24 cellular contexts compared by ENCODE assay signal in the genomic region with DNA sequence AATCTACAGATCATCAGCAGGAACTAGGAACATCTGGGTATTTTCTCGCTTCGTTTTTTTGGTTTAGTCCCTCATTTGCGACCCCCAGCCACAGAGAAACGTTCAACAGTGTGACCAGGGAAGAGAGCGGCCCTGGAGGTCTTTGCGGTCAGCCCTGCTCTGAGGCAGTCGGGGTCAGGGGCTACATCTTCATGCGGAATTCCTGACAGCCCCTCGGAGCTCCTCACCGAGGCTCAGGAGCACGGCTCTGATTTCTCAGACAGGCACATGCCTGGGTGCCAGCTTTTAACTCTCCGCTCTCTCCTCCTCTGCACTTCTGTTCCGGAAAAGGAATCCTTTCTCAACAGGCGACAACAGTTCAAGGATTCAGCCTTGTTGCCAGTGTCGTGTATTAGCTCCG.
"Had no signal": no experiment of that assay in that cellular context is flagged by ENCODE, and none has a peak within 500 bp of the region (broad histone marks: within the 10 kb centered on the region; RNA-seq: fewer than 3 reads in every experiment).

No MANE protein-coding gene starts in this region.

- H3K36me3 ChIP-seq: ovary, right lobe of liver, thyroid gland had no signal

- H3K27ac Mint-ChIP-seq: effector memory CD8-positive, alpha-beta T cell; mesothelial cell of epicardium; naive thymus-derived CD4-positive, alpha-beta T cell; nephron had no signal

- FAIRE-seq: endometrium, frontal cortex, kidney had no signal

- H3K4me3 Mint-ChIP-seq: effector memory CD8-positive, alpha-beta T cell; mesothelial cell of epicardium; naive thymus-derived CD4-positive, alpha-beta T cell; nephron; stimulated activated naive CD8-positive, alpha-beta T cell treated with anti-CD3 and anti-CD28 coated beads, Interleukin-15, amount 100 ng/mL, for 72 hours had no signal

- ATAC-seq: effector memory CD8-positive, alpha-beta T cell; naive thymus-derived CD4-positive, alpha-beta T cell; stimulated activated naive CD8-positive, alpha-beta T cell treated with anti-CD3 and anti-CD28 coated beads, Interleukin-15, amount 100 ng/mL, for 72 hours had no signal

- H3K27me3 Mint-ChIP-seq: effector memory CD8-positive, alpha-beta T cell; naive thymus-derived CD4-positive, alpha-beta T cell; stimulated activated naive CD8-positive, alpha-beta T cell treated with anti-CD3 and anti-CD28 coated beads, Interleukin-15, amount 100 ng/mL, for 72 hours had no signal

- H3K27ac ChIP-seq: coronary artery, right lobe of liver, thyroid gland, vagina had no signal

- H3K9me3 Mint-ChIP-seq: effector memory CD8-positive, alpha-beta T cell; mesothelial cell of epicardium; naive thymus-derived CD4-positive, alpha-beta T cell; nephron; stimulated activated naive CD8-positive, alpha-beta T cell treated with anti-CD3 and anti-CD28 coated beads, Interleukin-15, amount 100 ng/mL, for 72 hours had no signal

- H3K4me3 ChIP-seq: coronary artery, mucosa of descending colon, ovary, right lobe of liver, smooth muscle cell, thyroid gland, vagina had no signal

- H3K4me1 ChIP-seq: thyroid gland, vagina had no signal

- H3K9me3 ChIP-seq: mucosa of descending colon, ovary, right lobe of liver, thyroid gland, vagina had no signal

- DNase-seq: effector memory CD8-positive, alpha-beta T cell; erythroblast; kidney; mesenchymal stem cell; naive thymus-derived CD4-positive, alpha-beta T cell; nucleus accumbens; stimulated activated CD4-positive, alpha-beta T cell treated with anti-CD3 and anti-CD28 coated beads, Interleukin-12 subunit alpha, Interleukin-12 subunit beta, amount 100 ng/mL, for 4 hours; stimulated activated CD4-positive, alpha-beta T cell treated with anti-CD3 and anti-CD28 coated beads, Interleukin-1b, Interleukin-23, amount 100 ng/mL, for 48 hours; stimulated activated CD4-positive, alpha-beta T cell treated with anti-CD3 and anti-CD28 coated beads, Interleukin-4, amount 100 ng/mL, for 1 hour; stimulated activated CD8-positive, alpha-beta memory T cell treated with anti-CD3 and anti-CD28 coated beads, Interleukin-4, amount 100 ng/mL, for 48 hours; stimulated activated naive CD4-positive, alpha-beta T cell; stimulated activated naive CD8-positive, alpha-beta T cell treated with anti-CD3 and anti-CD28 coated beads, Interleukin-15, amount 100 ng/mL, for 72 hours; thyroid gland; trophoblast cell had no signal

- H3K4me1 Mint-ChIP-seq: mesothelial cell of epicardium; nephron; stimulated activated naive CD8-positive, alpha-beta T cell treated with anti-CD3 and anti-CD28 coated beads, Interleukin-15, amount 100 ng/mL, for 72 hours had no signal

- H3K27me3 ChIP-seq: ovary, right lobe of liver, thyroid gland, vagina had no signal

- H3K4me2 ChIP-seq: smooth muscle cell had no signal
